In the genomic region with DNA sequence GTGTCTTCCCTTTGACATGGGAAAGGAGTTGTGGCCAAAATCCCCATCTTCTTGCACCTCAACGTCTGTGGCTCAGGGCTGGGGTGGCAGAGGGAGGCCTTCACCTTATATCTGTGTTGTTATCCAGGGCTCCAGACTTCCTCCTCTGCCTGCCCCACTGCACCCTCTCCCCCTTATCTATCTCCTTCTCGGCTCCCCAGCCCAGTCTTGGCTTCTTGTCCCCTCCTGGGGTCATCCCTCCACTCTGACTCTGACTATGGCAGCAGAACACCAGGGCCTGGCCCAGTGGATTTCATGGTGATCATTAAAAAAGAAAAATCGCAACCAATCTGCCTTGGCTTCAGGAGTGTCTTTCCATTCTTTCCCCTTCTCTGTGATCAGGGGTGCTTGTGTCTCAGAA, we compare ENCODE assay signal across 8 cellular contexts. TPM values are rescaled to one million over a fixed set of nuclear protein-coding genes. Genes with fewer than 3 reads are reported as not detected.
DNase-seq lines count a peak whose midpoint lies in the region; ATAC-seq and TF ChIP-seq lines count a peak whose summit lies in the region.

No MANE protein-coding gene starts in this region.

- WGBS in heart right ventricle, 2 donors: 68 to 85% methylated on average over 3 of the region's 3 CpGs
- 69 to 83% (median 76%) methylated on average over 3 of the region's 3 CpGs for WGBS in heart left ventricle, 4 donors
- no CpG with 5 or more reads among the region's 3 CpGs for WGBS in mesendoderm (ENCODE audit: extremely low coverage, insufficient coverage, low lambda C conversion rate)

- no peak for TF ChIP-seq CTCF in heart right ventricle (IDR thresholded peaks at IDR 0.05)
- TF ChIP-seq CTCF in heart left ventricle (IDR thresholded peaks at IDR 0.05): no peak
- TF ChIP-seq CTCF in upper lobe of right lung (IDR thresholded peaks at IDR 0.05): no peak
- no peak for TF ChIP-seq CTCF in foreskin fibroblast (IDR thresholded peaks at IDR 0.05; ENCODE audit: low read depth, low read length)

- no peak overlapping the region for H3K4ac ChIP-seq in mesendoderm (ENCODE audit: low read depth, low read length)

- DNase-seq in heart right ventricle (no peak), heart left ventricle (no peak), mesendoderm (no peak), upper lobe of right lung (peak; percentile 54), foreskin fibroblast (no peak), NCI-H2081 treated with DMSO at 0.1 percent for 48 hours (lab: John Stamatoyannopoulos, UW) (no peak)
- no peak for DNase-seq in activated naive CD8-positive, alpha-beta T cell treated with anti-CD3 and anti-CD28 coated beads, Interleukin-2, amount 50 U/mL, for 24 hours
- no peak for DNase-seq in activated CD4-positive, CD25-positive, alpha-beta regulatory T cell treated with anti-CD3 and anti-CD28 coated beads, Interleukin-2, amount 50 U/mL, for 72 hours

- H3K4me1 Mint-ChIP-seq in activated naive CD8-positive, alpha-beta T cell treated with anti-CD3 and anti-CD28 coated beads, Interleukin-2, amount 50 U/mL, for 24 hours: peaks cover 26% of the 10 kb centered on the region

- no peak overlapping the region for H4K8ac ChIP-seq in mesendoderm (ENCODE audit: low read depth, low read length)

- H2BK15ac ChIP-seq in mesendoderm (replicated peaks; ENCODE audit: low read depth): no peak overlapping the region

- ATAC-seq in heart right ventricle (no peak), heart left ventricle (no peak), upper lobe of right lung (no peak)
- ATAC-seq in activated naive CD8-positive, alpha-beta T cell treated with anti-CD3 and anti-CD28 coated beads, Interleukin-2, amount 50 U/mL, for 24 hours: no peak

- no peak overlapping the region for H3K18ac ChIP-seq in mesendoderm (ENCODE audit: low read length)

- TF ChIP-seq POLR2A in heart left ventricle (IDR thresholded peaks at IDR 0.05): no peak

- no peak overlapping the region for H2BK120ac ChIP-seq in mesendoderm (ENCODE audit: low read depth, low read length)

- peaks cover 8% of the 10 kb centered on the region for H3K79me2 ChIP-seq in mesendoderm (ENCODE audit: control insufficient read depth, insufficient read depth, low read length)

- H3K36me3 Mint-ChIP-seq in activated naive CD8-positive, alpha-beta T cell treated with anti-CD3 and anti-CD28 coated beads, Interleukin-2, amount 50 U/mL, for 24 hours (ENCODE audit: low read depth): peaks cover 21% of the 10 kb centered on the region

- intact Hi-C loops in heart right ventricle (cut with DNase I) (loop anchor here in 2 of 10 donors (5.0 to 10.0 kb wide), 2 partner anchors 347 to 774 kb away; a partner anchor contains a TSS), heart left ventricle (cut with DNase I) (loop anchor here in 2 of 10 donors (2.0 to 10.0 kb wide), 3 partner anchors 66 to 804 kb away; a partner anchor contains a TSS), upper lobe of right lung (cut with DNase I) (no loop called here)

- peak overlapping the region; percentile 87 for H3K27ac Mint-ChIP-seq in activated naive CD8-positive, alpha-beta T cell treated with anti-CD3 and anti-CD28 coated beads, Interleukin-2, amount 50 U/mL, for 24 hours

- no peaks in the 10 kb centered on the region for H3K27me3 Mint-ChIP-seq in activated naive CD8-positive, alpha-beta T cell treated with anti-CD3 and anti-CD28 coated beads, Interleukin-2, amount 50 U/mL, for 24 hours

- H3K4me1 ChIP-seq in heart right ventricle (peaks cover 0 to 26% (median 19%) of the 10 kb centered on the region in 9 donors), heart left ventricle (peaks cover 0 to 30% (median 18%) of the 10 kb centered on the region in 12 donors), mesendoderm (ENCODE audit: control insufficient read depth, low read depth, low read length) (peaks cover 7% of the 10 kb centered on the region), upper lobe of right lung (peaks cover 13% of the 10 kb centered on the region)

- no peak overlapping the region for H2BK5ac ChIP-seq in mesendoderm (ENCODE audit: low read length)

- peak overlapping the region; percentile 86 for H3K56ac ChIP-seq in mesendoderm (ENCODE audit: low read length)

- H4K5ac ChIP-seq in mesendoderm (ENCODE audit: low read length): no peak overlapping the region

- peak overlapping the region in 5 of 10 donors; percentile 79 to 98 (median 89) for H3K4me3 ChIP-seq in heart right ventricle
- peak overlapping the region in 6 of 12 donors; percentile 71 to 98 (median 84) for H3K4me3 ChIP-seq in heart left ventricle
- no peak overlapping the region for H3K4me3 ChIP-seq in mesendoderm (ENCODE audit: low read length)
- peak overlapping the region; percentile 85 for H3K4me3 ChIP-seq in upper lobe of right lung
- H3K4me3 ChIP-seq in foreskin fibroblast (ENCODE audit: low read depth in 1 of 2, low read length in 2 of 2): peak overlapping the region in 1 of 2 donors; percentile 81

- H3K4me2 ChIP-seq in mesendoderm (ENCODE audit: low read length): no peak overlapping the region

- H3K36me3 ChIP-seq in heart right ventricle (peaks cover 0 to 16% (median 0%) of the 10 kb centered on the region in 9 donors), heart left ventricle (no peaks in the 10 kb centered on the region), mesendoderm (ENCODE audit: control insufficient read depth, insufficient read depth, low read length) (peaks cover 2% of the 10 kb centered on the region), upper lobe of right lung (no peaks in the 10 kb centered on the region)

- peak overlapping the region; percentile 90 for H3K4me3 Mint-ChIP-seq in activated naive CD8-positive, alpha-beta T cell treated with anti-CD3 and anti-CD28 coated beads, Interleukin-2, amount 50 U/mL, for 24 hours

- peak overlapping the region in 6 of 10 donors; percentile 77 to 90 (median 84) for H3K27ac ChIP-seq in heart right ventricle
- peak overlapping the region in 5 of 12 donors; percentile 75 to 85 (median 79) for H3K27ac ChIP-seq in heart left ventricle
- H3K27ac ChIP-seq in mesendoderm (ENCODE audit: low read depth, low read length): peak overlapping the region; percentile 81
- peak overlapping the region; percentile 89 for H3K27ac ChIP-seq in upper lobe of right lung

- H3K27me3 ChIP-seq in heart right ventricle (no peaks in the 10 kb centered on the region), heart left ventricle (no peaks in the 10 kb centered on the region), mesendoderm (ENCODE audit: insufficient read depth, low read length, poor library complexity) (no peaks in the 10 kb centered on the region), upper lobe of right lung (no peaks in the 10 kb centered on the region)

- H3K9me3 ChIP-seq in heart right ventricle: no peaks in the 10 kb centered on the region
- no peaks in the 10 kb centered on the region for H3K9me3 ChIP-seq in heart left ventricle
- H3K9me3 ChIP-seq in upper lobe of right lung: no peaks in the 10 kb centered on the region

- H3K79me1 ChIP-seq in mesendoderm (ENCODE audit: low read length): peaks cover 15% of the 10 kb centered on the region

- no peaks in the 10 kb centered on the region for H3K9me3 Mint-ChIP-seq in activated naive CD8-positive, alpha-beta T cell treated with anti-CD3 and anti-CD28 coated beads, Interleukin-2, amount 50 U/mL, for 24 hours

- H2AK5ac ChIP-seq in mesendoderm (ENCODE audit: low read length): no peak overlapping the region

- H3K23ac ChIP-seq in mesendoderm (ENCODE audit: low read length): no peak overlapping the region

- peak overlapping the region; percentile 83 for H3K9ac ChIP-seq in mesendoderm (ENCODE audit: low read length)

RNA-seq across cellular contexts. Expression of a gene that starts 0.9 kb away (rescaled TPM):
- 1 to 10 TPM; 5.5 to 8.8 (median 6.8) TPM for total RNA-seq in heart right ventricle
- polyA plus RNA-seq in heart right ventricle: 10 to 100 TPM in 1 of 2 donors, 1 to 10 TPM in 1; 9.1 to 10.3 TPM
- 10 to 100 TPM in 1 of 9 donors, 1 to 10 TPM in 8; 4.0 to 12.4 (median 7.2) TPM for total RNA-seq in heart left ventricle
- polyA plus RNA-seq in heart left ventricle: 10 to 100 TPM in 1 of 2 donors, 1 to 10 TPM in 1; 7.7 to 12.6 TPM
- polyA plus RNA-seq in mesendoderm (2013, experiment 1 of 2): 4.0 TPM
- 4.0 TPM for polyA plus RNA-seq in mesendoderm (2013, experiment 2 of 2)
- total RNA-seq in upper lobe of right lung: 5.6 TPM

RNA-seq across cellular contexts. Expression of a gene that starts 8.8 kb away (rescaled TPM):
- total RNA-seq in heart right ventricle (10 to 100 TPM; 11.0 to 24.7 (median 18.9) TPM), heart left ventricle (10 to 100 TPM; 11.0 to 22.2 (median 13.5) TPM), upper lobe of right lung (5.7 TPM)
- polyA plus RNA-seq in heart right ventricle (10 to 100 TPM; 12.9 to 23.3 TPM), heart left ventricle (10 to 100 TPM; 12.4 to 15.8 TPM)
- polyA plus RNA-seq in mesendoderm (2013, experiment 1 of 2): 15.6 TPM
- 14.9 TPM for polyA plus RNA-seq in mesendoderm (2013, experiment 2 of 2)

RNA-seq across cellular contexts. Expression of a gene that starts 55.8 kb away (rescaled TPM):
- total RNA-seq in heart right ventricle: 10 to 100 TPM; 35.6 to 51.2 (median 48.1) TPM
- polyA plus RNA-seq in heart right ventricle: 10 to 100 TPM; 25.9 to 41.3 TPM
- total RNA-seq in heart left ventricle: 10 to 100 TPM; 27.4 to 62.9 (median 40.8) TPM
- 10 to 100 TPM; 32.0 to 34.3 TPM for polyA plus RNA-seq in heart left ventricle
- polyA plus RNA-seq in mesendoderm (2013, experiment 1 of 2): 38.9 TPM
- 38.1 TPM for polyA plus RNA-seq in mesendoderm (2013, experiment 2 of 2)
- 81.7 TPM for total RNA-seq in upper lobe of right lung
